In genomic region chr5:104241051-104241450, GRCh38 we compare ENCODE assay signal across 21 cellular contexts.
DNase-seq lines count a peak whose midpoint lies in the region; ATAC-seq and TF ChIP-seq lines count a peak whose summit lies in the region.
"Had no signal": no experiment of that assay in that cellular context is flagged by ENCODE, and none has a peak within 500 bp of the region (broad histone marks: within the 10 kb centered on the region; RNA-seq: fewer than 3 reads in every experiment).

No MANE protein-coding gene starts in this region.

- DNase-seq in SK-N-SH (no peak), SK-N-MC (ENCODE audit: low read depth, low spot score) (no peak), head of caudate nucleus (peak in 29 of 42 donors; percentile 2 to 62 (median 23)), stromal cell of bone marrow (ENCODE audit: low read depth) (peak; percentile 11), type B pancreatic cell (ENCODE audit: extremely low spot score, unreplicated experiment) (no peak)
- no peak for DNase-seq in activated naive CD4-positive, alpha-beta T cell treated with anti-CD3 and anti-CD28 coated beads, Interleukin-2, amount 50 U/mL, for 72 hours (ENCODE audit: low spot score in 2 of 2)
- DNase-seq: activated CD4-positive, alpha-beta T cell treated with anti-CD3 and anti-CD28 coated beads, Interleukin-2, amount 10 ng/mL, durations not matched to agents 24 days and 14 days; activated T-cell treated with anti-CD3 and anti-CD28 coated beads for 4 hours; effector CD8-positive, alpha-beta T cell; left lung; NCI-H1048; NCI-H2227 treated with DMSO at 0.1 percent for 48 hours; pancreas; stimulated activated CD4-positive, alpha-beta T cell treated with anti-CD3 and anti-CD28 coated beads, Interleukin-12 subunit alpha, Interleukin-12 subunit beta, amount 100 ng/mL, for 4 hours; stimulated activated naive CD8-positive, alpha-beta T cell treated with anti-CD3 and anti-CD28 coated beads, Interleukin-15, Interleukin-2, amounts not matched to agents 100 U/mL and 50 U/mL, for 24 hours had no signal

- peak overlapping the region; percentile 27 to 55; a peak in 3 of 4 replicates for H3K27ac ChIP-seq in SK-N-SH (ENCODE audit: low read depth in 2 of 2, low read length in 1 of 2)
- H3K27ac ChIP-seq in SK-N-MC: peak overlapping the region; percentile 82
- H3K27ac ChIP-seq: A549, left lung, pancreas, SJCRH30 had no signal

- intact Hi-C loops in head of caudate nucleus (cut with DNase I): no loop called here

- no peak for TF ChIP-seq RAD21 in SK-N-SH (IDR thresholded peaks at IDR 0.05; ENCODE audit: low read length)

- H3K9me3 ChIP-seq in SK-N-SH: no peaks in the 10 kb centered on the region
- H3K9me3 ChIP-seq in SK-N-MC (ENCODE audit: low read depth, low read length): no peaks in the 10 kb centered on the region
- H3K9me3 ChIP-seq: A549, left lung, pancreas, SJCRH30 had no signal

- no peaks in the 10 kb centered on the region for H3K4me1 Mint-ChIP-seq in type B pancreatic cell (ENCODE audit: unreplicated experiment)
- H3K4me1 Mint-ChIP-seq: activated CD4-positive, alpha-beta T cell treated with anti-CD3 and anti-CD28 coated beads, Interleukin-2, amount 10 ng/mL, durations not matched to agents 24 days and 14 days; IgD-negative memory B cell had no signal

- H3K4me2 ChIP-seq in SK-N-SH: peak overlapping the region; percentile 10; the same call in 1 of the 2 replicates
- H3K4me2 ChIP-seq: A549 had no signal

- no peaks in the 10 kb centered on the region for H3K27me3 ChIP-seq in SK-N-SH (ENCODE audit: insufficient read depth)
- H3K27me3 ChIP-seq: left lung, pancreas, SJCRH30 had no signal

- peaks cover 0 to 8% of the 10 kb centered on the region in 2 experiments; a peak in 2 of 4 replicates for H3K4me1 ChIP-seq in SK-N-SH (ENCODE audit: control insufficient read depth in 1 of 2, insufficient read depth in 2 of 2, low read depth in 1 of 2, low read length in 1 of 2)
- H3K4me1 ChIP-seq: A549, left lung, pancreas, SJCRH30 had no signal

- CTCF ChIA-PET in SK-N-SH (lab: Yijun Ruan, JAX): no interaction called here

- H3K9ac ChIP-seq in SK-N-SH (no peak overlapping the region), SK-N-MC (ENCODE audit: insufficient read length) (no peak overlapping the region)

- TF ChIP-seq CTCF in SK-N-SH (IDR thresholded peaks at IDR 0.05) (no peak), type B pancreatic cell (conservative IDR thresholded peaks at IDR 0.05) (no peak)

- POLR2A ChIA-PET in SK-N-SH (lab: Yijun Ruan, JAX): no interaction called here

- no peak overlapping the region for H3K4me3 ChIP-seq in SK-N-SH (ENCODE audit: low read depth in 2 of 2, low read length in 1 of 2)
- 0 out of 2 replicates have a peak overlapping the region, but pooled peaks have one; percentile 12 for H3K4me3 ChIP-seq in SK-N-MC
- H3K4me3 ChIP-seq: A549, left lung, pancreas, SJCRH30 had no signal

- peaks cover 0 to 3% of the 10 kb centered on the region in 2 experiments for H3K36me3 ChIP-seq in SK-N-SH (replicated peaks in 1 of 2; ENCODE audit: control insufficient read depth in 1 of 2, insufficient read depth in 2 of 2, low read length in 1 of 2)
- no peaks in the 10 kb centered on the region for H3K36me3 ChIP-seq in SK-N-MC (ENCODE audit: insufficient read depth, low read length)
- H3K36me3 ChIP-seq: left lung, pancreas, SJCRH30 had no signal

- no peak for TF ChIP-seq EP300 in SK-N-SH (IDR thresholded peaks at IDR 0.05; ENCODE audit: borderline replicate concordance in 1 of 2, low read depth in 1 of 2, low read length in 1 of 2)

- H3F3A ChIP-seq in SK-N-SH (replicated peaks; ENCODE audit: insufficient read depth): peaks cover 5% of the 10 kb centered on the region

- no peak overlapping the region for H3K27ac Mint-ChIP-seq in activated naive CD4-positive, alpha-beta T cell treated with anti-CD3 and anti-CD28 coated beads, Interleukin-2, amount 50 U/mL, for 72 hours
- H3K27ac Mint-ChIP-seq in type B pancreatic cell: no peak overlapping the region
- H3K27ac Mint-ChIP-seq: activated CD4-positive, alpha-beta T cell treated with anti-CD3 and anti-CD28 coated beads, Interleukin-2, amount 10 ng/mL, durations not matched to agents 24 days and 14 days; activated naive CD8-positive, alpha-beta T cell; IgD-negative memory B cell had no signal

- no peaks in the 10 kb centered on the region for H4K20me1 ChIP-seq in SK-N-SH (ENCODE audit: insufficient read depth)

- no peak overlapping the region for H2AFZ ChIP-seq in SK-N-SH (ENCODE audit: low read depth)

- WGBS in SK-N-SH (ENCODE audit: low lambda C conversion rate): 86% methylated on average over 4 of the region's 4 CpGs

- no peaks in the 10 kb centered on the region for H3K9me2 ChIP-seq in SK-N-SH

- no peaks in the 10 kb centered on the region for H3K9me3 Mint-ChIP-seq in activated naive CD4-positive, alpha-beta T cell treated with anti-CD3 and anti-CD28 coated beads, Interleukin-2, amount 50 U/mL, for 72 hours
- H3K9me3 Mint-ChIP-seq in type B pancreatic cell: no peaks in the 10 kb centered on the region
- H3K9me3 Mint-ChIP-seq: activated CD4-positive, alpha-beta T cell treated with anti-CD3 and anti-CD28 coated beads, Interleukin-2, amount 10 ng/mL, durations not matched to agents 24 days and 14 days had no signal

- ATAC-seq in SK-N-SH treated with all-trans-retinoic acid at 6 μM for 48 hours (no peak; the same call in 2 of the 3 replicates), GM21619 (IDR thresholded peaks at IDR 0.05; ENCODE audit: unreplicated experiment) (no peak)
- no peak for ATAC-seq in activated naive CD4-positive, alpha-beta T cell treated with anti-CD3 and anti-CD28 coated beads, Interleukin-2, amount 50 U/mL, for 72 hours
- ATAC-seq: A549; left lung; pancreas; stimulated activated naive CD8-positive, alpha-beta T cell treated with anti-CD3 and anti-CD28 coated beads, Interleukin-15, Interleukin-2, amounts not matched to agents 100 U/mL and 50 U/mL, for 24 hours had no signal

- H3K4me3 Mint-ChIP-seq in type B pancreatic cell: no peak overlapping the region
- H3K4me3 Mint-ChIP-seq: activated CD4-positive, alpha-beta T cell treated with anti-CD3 and anti-CD28 coated beads, Interleukin-2, amount 10 ng/mL, durations not matched to agents 24 days and 14 days; activated naive CD8-positive, alpha-beta T cell; IgD-negative memory B cell had no signal

- H3K27me3 Mint-ChIP-seq in type B pancreatic cell: no peaks in the 10 kb centered on the region
- H3K27me3 Mint-ChIP-seq: activated CD4-positive, alpha-beta T cell treated with anti-CD3 and anti-CD28 coated beads, Interleukin-2, amount 10 ng/mL, durations not matched to agents 24 days and 14 days; activated naive CD8-positive, alpha-beta T cell; IgD-negative memory B cell had no signal

- no peaks in the 10 kb centered on the region for H3K79me2 ChIP-seq in SK-N-SH (ENCODE audit: insufficient read depth)

- no peaks in the 10 kb centered on the region for H3K36me3 Mint-ChIP-seq in activated naive CD4-positive, alpha-beta T cell treated with anti-CD3 and anti-CD28 coated beads, Interleukin-2, amount 50 U/mL, for 72 hours
- H3K36me3 Mint-ChIP-seq in type B pancreatic cell: no peaks in the 10 kb centered on the region
- H3K36me3 Mint-ChIP-seq: activated naive CD8-positive, alpha-beta T cell; IgD-negative memory B cell had no signal

TF ChIP-seq in SK-N-SH, 30 proteins besides CTCF, POLR2A, EP300 and RAD21:
- TF ChIP-seq FOXJ3 (CRISPR knock-in tag; IDR thresholded peaks at IDR 0.05) (no peak), IRF3 (IDR thresholded peaks at IDR 0.05; ENCODE audit: low read depth, low read length) (no peak)

TF ChIP-seq in SK-N-SH treated with all-trans-retinoic acid at 6 μM for 48 hours, 23 proteins besides CTCF, POLR2A, EP300 and RAD21 (continues in another document):
- TF ChIP-seq, protein P1, sequence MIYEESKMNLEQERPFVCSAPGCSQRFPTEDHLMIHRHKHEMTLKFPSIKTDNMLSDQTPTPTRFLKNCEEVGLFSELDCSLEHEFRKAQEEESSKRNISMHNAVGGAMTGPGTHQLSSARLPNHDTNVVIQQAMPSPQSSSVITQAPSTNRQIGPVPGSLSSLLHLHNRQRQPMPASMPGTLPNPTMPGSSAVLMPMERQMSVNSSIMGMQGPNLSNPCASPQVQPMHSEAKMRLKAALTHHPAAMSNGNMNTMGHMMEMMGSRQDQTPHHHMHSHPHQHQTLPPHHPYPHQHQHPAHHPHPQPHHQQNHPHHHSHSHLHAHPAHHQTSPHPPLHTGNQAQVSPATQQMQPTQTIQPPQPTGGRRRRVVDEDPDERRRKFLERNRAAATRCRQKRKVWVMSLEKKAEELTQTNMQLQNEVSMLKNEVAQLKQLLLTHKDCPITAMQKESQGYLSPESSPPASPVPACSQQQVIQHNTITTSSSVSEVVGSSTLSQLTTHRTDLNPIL (CRISPR knock-in tag; IDR thresholded peaks at IDR 0.05; ENCODE audit: low read depth): no peak
- TF ChIP-seq, protein P2, sequence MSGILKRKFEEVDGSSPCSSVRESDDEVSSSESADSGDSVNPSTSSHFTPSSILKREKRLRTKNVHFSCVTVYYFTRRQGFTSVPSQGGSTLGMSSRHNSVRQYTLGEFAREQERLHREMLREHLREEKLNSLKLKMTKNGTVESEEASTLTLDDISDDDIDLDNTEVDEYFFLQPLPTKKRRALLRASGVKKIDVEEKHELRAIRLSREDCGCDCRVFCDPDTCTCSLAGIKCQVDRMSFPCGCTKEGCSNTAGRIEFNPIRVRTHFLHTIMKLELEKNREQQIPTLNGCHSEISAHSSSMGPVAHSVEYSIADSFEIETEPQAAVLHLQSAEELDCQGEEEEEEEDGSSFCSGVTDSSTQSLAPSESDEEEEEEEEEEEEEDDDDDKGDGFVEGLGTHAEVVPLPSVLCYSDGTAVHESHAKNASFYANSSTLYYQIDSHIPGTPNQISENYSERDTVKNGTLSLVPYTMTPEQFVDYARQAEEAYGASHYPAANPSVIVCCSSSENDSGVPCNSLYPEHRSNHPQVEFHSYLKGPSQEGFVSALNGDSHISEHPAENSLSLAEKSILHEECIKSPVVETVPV (CRISPR knock-in tag; IDR thresholded peaks at IDR 0.05): no peak
- TF ChIP-seq ZNF8 (CRISPR knock-in tag; IDR thresholded peaks at IDR 0.05): no peak

Comparison
In these comparisons a context has a peak if more than half of its experiments do, and no peak if none do; other contexts are left out.
1. DNase-seq: peak in head of caudate nucleus (29 of 42) and stromal cell of bone marrow (single experiment); none in SK-N-SH (single experiment), SK-N-MC (single experiment), activated naive CD4-positive, alpha-beta T cell treated with anti-CD3 and anti-CD28 coated beads, Interleukin-2, amount 50 U/mL, for 72 hours (0 of 2) and type B pancreatic cell (single experiment).